Comparison of ENCODE assay signal across 8 cellular contexts in genomic region chr1:8879348-8880067, GRCh38. TPM values are rescaled to one million over a fixed set of nuclear protein-coding genes. Genes with fewer than 3 reads are reported as not detected.
A peak's percentile ranks its signal among the peaks of the same experiment; 100 is the strongest.
DNase-seq lines count a peak whose midpoint lies in the region; ATAC-seq and TF ChIP-seq lines count a peak whose summit lies in the region.

No MANE protein-coding gene starts in this region.

- peak overlapping the region; percentile 95 to 98 for H3K27ac Mint-ChIP-seq in T-cell

- peak overlapping the region; percentile 92 for H3K4me2 ChIP-seq in parathyroid adenoma (ENCODE audit: low read length)

- H3K36me3 ChIP-seq in esophagus squamous epithelium, result peaks cover 0 to 18% (median 0%) of the 10 kb centered on the region in 3 donors
- no peaks in the 10 kb centered on the region for H3K36me3 ChIP-seq in parathyroid adenoma (ENCODE audit: control insufficient read depth, insufficient read depth, low read length)

- WGBS in esophagus squamous epithelium, 2 donors, result 13 to 20% methylated on average over 12 to 15 of the region's 15 CpGs

- H3K27me3 ChIP-seq in esophagus squamous epithelium (no peaks in the 10 kb centered on the region), parathyroid adenoma (ENCODE audit: control insufficient read depth, insufficient read depth, low read length) (no peaks in the 10 kb centered on the region)

- peaks cover 22 to 65% (median 39%) of the 10 kb centered on the region in 3 donors for H3K4me1 ChIP-seq in esophagus squamous epithelium
- H3K4me1 ChIP-seq in parathyroid adenoma, result peaks cover 12% of the 10 kb centered on the region

- peak overlapping the region; percentile 71 to 93 (median 82) for H3K4me3 ChIP-seq in esophagus squamous epithelium
- H3K4me3 ChIP-seq in parathyroid adenoma (ENCODE audit: low read depth, low read length), result peak overlapping the region; percentile 97

- peak in 2 of 4 experiments; percentile 14 to 15 for ATAC-seq in T-cell (replicated peaks in 1 of 4)

- CTCF ChIA-PET in T-cell (lab: Charles Lee), result interaction anchor here (0.5 to 1.3 kb wide), 4 partner anchors 17 to 359 kb away, joined by 3 to 5 read pairs (median 4); no protein-coding TSS in a partner anchor

- POLR2A ChIA-PET in T-cell (lab: Charles Lee), result interaction anchor here (0.5 to 0.6 kb wide), 2 partner anchors 22 to 922 kb away, joined by 3 to 8 read pairs; no protein-coding TSS in a partner anchor

- no peaks in the 10 kb centered on the region for H3K27me3 Mint-ChIP-seq in T-cell

- intact Hi-C loops in esophagus squamous epithelium (cut with DNase I), result no loop called here

- no peak for TF ChIP-seq POLR2A in esophagus squamous epithelium (IDR thresholded peaks at IDR 0.05)

- TF ChIP-seq CTCF in esophagus squamous epithelium (IDR thresholded peaks at IDR 0.05), result no peak
- TF ChIP-seq CTCF in parathyroid adenoma (IDR thresholded peaks at IDR 0.05), result no peak

- DNase-seq in NCI-H524 treated with DMSO at 0.1 percent for 48 hours (lab: John Stamatoyannopoulos, UW) (peak; percentile 45), NCI-H524 (lab: John Stamatoyannopoulos, UW) (no peak), T-cell (peak in 25 of 34 experiments; percentile 16 to 65 (median 42)), esophagus squamous epithelium (lab: John Stamatoyannopoulos, UW) (no peak), NCI-H1048 (lab: John Stamatoyannopoulos, UW) (no peak), NCI-H446 (lab: John Stamatoyannopoulos, UW) (no peak), NCI-H2196 treated with DMSO at 0.1 percent for 48 hours (lab: John Stamatoyannopoulos, UW; ENCODE audit: unreplicated experiment) (no peak)

- no peaks in the 10 kb centered on the region for H3K9me3 Mint-ChIP-seq in T-cell

- H3K9me3 ChIP-seq in esophagus squamous epithelium, result no peaks in the 10 kb centered on the region
- H3K9me3 ChIP-seq in parathyroid adenoma (ENCODE audit: control insufficient read depth, low read length), result no peaks in the 10 kb centered on the region

- H3K4me3 Mint-ChIP-seq in T-cell, result peak overlapping the region; percentile 82 to 95 (median 89)

- peak overlapping the region; percentile 14 for H2AFZ ChIP-seq in parathyroid adenoma

- peaks cover 12% of the 10 kb centered on the region for H3K36me3 Mint-ChIP-seq in T-cell

- H3K9ac ChIP-seq in parathyroid adenoma, result no peak overlapping the region

- H3K27ac ChIP-seq in esophagus squamous epithelium, result peak overlapping the region; percentile 93 to 100 (median 99)
- peak overlapping the region; percentile 97 for H3K27ac ChIP-seq in parathyroid adenoma

- peaks cover 8% of the 10 kb centered on the region for H3K79me2 ChIP-seq in parathyroid adenoma

- H3K4me1 Mint-ChIP-seq in T-cell, result peaks cover 38 to 40% (median 40%) of the 10 kb centered on the region in 3 donors

RNA-seq across cellular contexts. Expression of gene ENO1, which starts 1.0 kb away (rescaled TPM):
- total RNA-seq in T-cell, result 100 to 1,000 TPM; 308 to 625 (median 545) TPM
- total RNA-seq in esophagus squamous epithelium, result 1,000 to 10,000 TPM in 3 of 4 donors, 100 to 1,000 TPM in 1; 954 to 1,668 (median 1,315) TPM

Comparison
In these comparisons a context has a peak if more than half of its experiments do, and no peak if none do; other contexts are left out.
1. DNase-seq: peak in NCI-H524 treated with DMSO at 0.1 percent for 48 hours (single experiment) and T-cell (25 of 34); none in NCI-H524 (0 of 2), esophagus squamous epithelium (single experiment), NCI-H1048 (single experiment), NCI-H446 (0 of 2) and NCI-H2196 treated with DMSO at 0.1 percent for 48 hours (single experiment).